ENCODE assay signal across 23 cellular contexts in genomic region chr7:18890885-18891621, GRCh38.
DNase-seq lines count a peak whose midpoint lies in the region; ATAC-seq and TF ChIP-seq lines count a peak whose summit lies in the region.
"Had no signal": no experiment of that assay in that cellular context is flagged by ENCODE, and none has a peak within 500 bp of the region (broad histone marks: within the 10 kb centered on the region; RNA-seq: fewer than 3 reads in every experiment).

No MANE protein-coding gene starts in this region.

- H3K9me3 Mint-ChIP-seq in mesothelial cell of epicardium, result peaks cover 4% of the 10 kb centered on the region
- peaks cover 0 to 3% (median 2%) of the 10 kb centered on the region in 5 donors for H3K9me3 Mint-ChIP-seq in CD8-positive, alpha-beta memory T cell
- H3K9me3 Mint-ChIP-seq: WTC11 had no signal

- DNase-seq in DMS79 (lab: John Stamatoyannopoulos, UW), result peak; percentile 97
- DNase-seq in NCI-H1436 treated with DMSO at 0.1 percent for 48 hours (lab: John Stamatoyannopoulos, UW), result peak; percentile 11
- DNase-seq in dermis blood vessel endothelial cell, result peak; percentile 41
- DNase-seq in mesothelial cell of epicardium (ENCODE audit: low spot score in 2 of 2, unreplicated experiment in 2 of 2), result no peak
- no peak for DNase-seq in CD8-positive, alpha-beta memory T cell
- no peak for DNase-seq in NCI-H1694 (lab: John Stamatoyannopoulos, UW)
- DNase-seq in DMS53 treated with DMSO at 0.1 percent for 48 hours (lab: John Stamatoyannopoulos, UW; ENCODE audit: unreplicated experiment), result no peak
- DNase-seq: activated CD4-positive, alpha-beta T cell treated with anti-CD3 and anti-CD28 coated beads, Interleukin-2, amount 50 U/mL, for 48 hours; activated naive CD4-positive, alpha-beta T cell; CD4-positive, alpha-beta T cell; cerebellar nuclear complex; DMS53; effector memory CD8-positive, alpha-beta T cell; head of caudate nucleus; MV-4-11; naive thymus-derived CD8-positive, alpha-beta T cell; NCI-H748 treated with DMSO at 0.1 percent for 48 hours; SJCRH30; stimulated activated CD4-positive, alpha-beta T cell treated with anti-CD3 and anti-CD28 coated beads, Interleukin-4, amount 100 ng/mL, for 24 hours had no signal

- CTCF ChIA-PET in CD8-positive, alpha-beta memory T cell (lab: Charles Lee), result no interaction called here

- H3K36me3 ChIP-seq in CD8-positive, alpha-beta memory T cell (ENCODE audit: insufficient read depth, low read length), result no peaks in the 10 kb centered on the region
- H3K36me3 ChIP-seq: SJCRH30 had no signal

- no peak overlapping the region for H3K4me3 ChIP-seq in CD8-positive, alpha-beta memory T cell (ENCODE audit: low read length)
- H3K4me3 ChIP-seq: K562, SJCRH30 had no signal

- no peak overlapping the region for H3K27ac ChIP-seq in CD8-positive, alpha-beta memory T cell (ENCODE audit: low read depth, low read length)
- H3K27ac ChIP-seq: SJCRH30 had no signal

- no peak for ATAC-seq in HG03196 (IDR thresholded peaks at IDR 0.05; ENCODE audit: unreplicated experiment)
- ATAC-seq: effector memory CD8-positive, alpha-beta T cell; K562; naive thymus-derived CD8-positive, alpha-beta T cell; WTC11 had no signal

- H3K27me3 ChIP-seq in CD8-positive, alpha-beta memory T cell (ENCODE audit: insufficient read depth, low read length, poor library complexity, severe bottlenecking), result no peaks in the 10 kb centered on the region
- H3K27me3 ChIP-seq: SJCRH30 had no signal

- H3K27me3 Mint-ChIP-seq in mesothelial cell of epicardium (ENCODE audit: low read depth), result no peaks in the 10 kb centered on the region
- no peaks in the 10 kb centered on the region for H3K27me3 Mint-ChIP-seq in CD8-positive, alpha-beta memory T cell
- H3K27me3 Mint-ChIP-seq: CD4-positive, alpha-beta T cell; effector memory CD8-positive, alpha-beta T cell; naive thymus-derived CD8-positive, alpha-beta T cell had no signal

- H3K4me1 ChIP-seq in CD8-positive, alpha-beta memory T cell (ENCODE audit: insufficient read depth, low read length), result no peaks in the 10 kb centered on the region

- no peak for TF ChIP-seq CTCF in mesothelial cell of epicardium (IDR thresholded peaks at IDR 0.05; ENCODE audit: unreplicated experiment)

- H3K4me1 Mint-ChIP-seq in mesothelial cell of epicardium, result peaks cover 20% of the 10 kb centered on the region
- no peaks in the 10 kb centered on the region for H3K4me1 Mint-ChIP-seq in CD8-positive, alpha-beta memory T cell
- H3K4me1 Mint-ChIP-seq: naive thymus-derived CD8-positive, alpha-beta T cell; WTC11 had no signal

- POLR2A ChIA-PET in CD8-positive, alpha-beta memory T cell (lab: Charles Lee), result no interaction called here

- H3K9me3 ChIP-seq in CD8-positive, alpha-beta memory T cell (ENCODE audit: low read length), result no peaks in the 10 kb centered on the region
- H3K9me3 ChIP-seq: SJCRH30 had no signal

- H3K36me3 Mint-ChIP-seq in mesothelial cell of epicardium, result no peaks in the 10 kb centered on the region
- no peaks in the 10 kb centered on the region for H3K36me3 Mint-ChIP-seq in CD8-positive, alpha-beta memory T cell
- H3K36me3 Mint-ChIP-seq: naive thymus-derived CD8-positive, alpha-beta T cell; WTC11 had no signal

- H3K27ac Mint-ChIP-seq in mesothelial cell of epicardium, result peak overlapping the region; percentile 87
- H3K27ac Mint-ChIP-seq in CD8-positive, alpha-beta memory T cell, result no peak overlapping the region
- H3K27ac Mint-ChIP-seq: CD4-positive, alpha-beta T cell; effector memory CD8-positive, alpha-beta T cell; naive thymus-derived CD8-positive, alpha-beta T cell; T-helper 2 cell treated with Interferon-gamma antibody and Interleukin-4, amounts not matched to agents 5 μg/mL and 100 μg/mL, for 36 hours; WTC11 had no signal

- no peak overlapping the region for H3K4me3 Mint-ChIP-seq in mesothelial cell of epicardium
- H3K4me3 Mint-ChIP-seq in CD8-positive, alpha-beta memory T cell, result no peak overlapping the region
- H3K4me3 Mint-ChIP-seq: CD4-positive, alpha-beta T cell; effector memory CD8-positive, alpha-beta T cell; naive thymus-derived CD8-positive, alpha-beta T cell; T-helper 2 cell treated with Interferon-gamma antibody and Interleukin-4, amounts not matched to agents 5 μg/mL and 100 μg/mL, for 36 hours; WTC11 had no signal

Comparison
In these comparisons a context has a peak if more than half of its experiments do, and no peak if none do; other contexts are left out.
1. DNase-seq: peak in DMS79 (single experiment), NCI-H1436 treated with DMSO at 0.1 percent for 48 hours (single experiment) and dermis blood vessel endothelial cell (single experiment); none in mesothelial cell of epicardium (0 of 2), CD8-positive, alpha-beta memory T cell (0 of 5), NCI-H1694 (single experiment) and DMS53 treated with DMSO at 0.1 percent for 48 hours (single experiment).